Comparison of ENCODE assay signal across 25 cellular contexts in genomic region chr17:47931848-47932247, GRCh38. TPM values are rescaled to one million over a fixed set of nuclear protein-coding genes. Genes with fewer than 3 reads are reported as not detected.
A peak's percentile ranks its signal among the peaks of the same experiment; 100 is the strongest.
DNase-seq lines count a peak whose midpoint lies in the region; ATAC-seq, FAIRE-seq and TF ChIP-seq lines count a peak whose summit lies in the region.
"Had no signal": no experiment of that assay in that cellular context is flagged by ENCODE, and none has a peak within 500 bp of the region (broad histone marks: within the 10 kb centered on the region; RNA-seq: fewer than 3 reads in every experiment).

No MANE protein-coding gene starts in this region.

- H3F3A ChIP-seq in neural progenitor cell (ENCODE audit: low read depth): no peaks in the 10 kb centered on the region

- CTCF ChIA-PET in HepG2 (lab: Yijun Ruan, JAX; ENCODE audit: low intra/inter-chr PET ratio, low total read pairs): no interaction called here

- peaks cover 15% of the 10 kb centered on the region for H3K36me3 Mint-ChIP-seq in central memory CD8-positive, alpha-beta T cell (ENCODE audit: insufficient read depth)
- peaks cover 6% of the 10 kb centered on the region for H3K36me3 Mint-ChIP-seq in neural progenitor cell

- no TSS peak for BruUV-seq in HepG2 (replicated peaks; lab: Mats Ljungman, UMichigan)

- H3K4me2 ChIP-seq in HepG2 (ENCODE audit: low read depth, low read length) (peak overlapping the region; percentile 34), neural progenitor cell (no peak overlapping the region)
- H3K4me2 ChIP-seq: A549, SK-N-SH had no signal

- H3K4me3 ChIP-seq in HepG2 (replicated peaks in 1 of 3; ENCODE audit: insufficient read depth in 1 of 3, low read depth in 2 of 3, low read length in 3 of 3): no peak overlapping the region; a peak in 1 of 6 replicates
- no peak overlapping the region for H3K4me3 ChIP-seq in right lobe of liver
- no peak overlapping the region for H3K4me3 ChIP-seq in neural progenitor cell
- H3K4me3 ChIP-seq: A549 had no signal

- H2AFZ ChIP-seq in HepG2 (ENCODE audit: low read length): no peak overlapping the region
- no peak overlapping the region for H2AFZ ChIP-seq in neural progenitor cell (replicated peaks)

- TF ChIP-seq EP300 in HepG2 (IDR thresholded peaks at IDR 0.05; ENCODE audit: low read depth in 2 of 2, low read length in 2 of 2): no peak
- no peak for TF ChIP-seq EP300 in HepG2 (CRISPR knock-in tag; IDR thresholded peaks at IDR 0.05; ENCODE audit: borderline replicate concordance)

- peak; percentile 65 for FAIRE-seq in HepG2 (lab: Jason Lieb, UNC)
- FAIRE-seq: A549, G401.6, GM12892, H1 had no signal

- 6% methylated on average over 4 of the region's 4 CpGs for WGBS in HepG2 (ENCODE audit: low lambda C conversion rate)
- WGBS in right lobe of liver (ENCODE audit: insufficient coverage, low coverage, low lambda C conversion rate, missing lambda C conversion rate): 63% methylated on average over 4 of the region's 4 CpGs

- H3K9me3 Mint-ChIP-seq in central memory CD8-positive, alpha-beta T cell: no peaks in the 10 kb centered on the region
- H3K9me3 Mint-ChIP-seq in neural progenitor cell: no peaks in the 10 kb centered on the region

- H4K20me1 ChIP-seq in HepG2 (ENCODE audit: insufficient read depth, low read length) (no peaks in the 10 kb centered on the region), neural progenitor cell (ENCODE audit: low read depth) (no peaks in the 10 kb centered on the region)

- H3K9ac ChIP-seq in HepG2 (ENCODE audit: insufficient read depth, low read depth, low read length) (no peak overlapping the region), neural progenitor cell (no peak overlapping the region)
- H3K9ac ChIP-seq: SK-N-SH had no signal

- peaks cover 0 to 5% of the 10 kb centered on the region in 2 experiments; a peak in 2 of 5 replicates for H3K36me3 ChIP-seq in HepG2 (replicated peaks in 1 of 2; ENCODE audit: control insufficient read depth in 1 of 2, insufficient read depth in 2 of 2, low read length in 2 of 2)
- peaks cover 0 to 4% (median under 1%) of the 10 kb centered on the region in 4 donors for H3K36me3 ChIP-seq in right lobe of liver
- H3K36me3 ChIP-seq in neural progenitor cell: no peaks in the 10 kb centered on the region

- intact Hi-C loops in HepG2 (cut with micrococcal nuclease; ENCODE audit: unreplicated experiment): no loop called here
- intact Hi-C loops in right lobe of liver (cut with DNase I): no loop called here

- no peak for TF ChIP-seq RAD21 in HepG2 (CRISPR knock-in tag; IDR thresholded peaks at IDR 0.05)

- no peaks in the 10 kb centered on the region for H3K9me3 ChIP-seq in HepG2 (ENCODE audit: low read length)
- no peaks in the 10 kb centered on the region for H3K9me3 ChIP-seq in right lobe of liver
- H3K9me3 ChIP-seq in neural progenitor cell (ENCODE audit: low read depth): no peaks in the 10 kb centered on the region
- H3K9me3 ChIP-seq: A549, SK-N-SH had no signal

- peak; percentile 48 for ATAC-seq in HepG2
- ATAC-seq in right lobe of liver: no peak
- no peak for ATAC-seq in central memory CD8-positive, alpha-beta T cell (replicated peaks; ENCODE audit: extremely low read depth, poor library complexity, severe bottlenecking)
- ATAC-seq in GM18858 (IDR thresholded peaks at IDR 0.05; ENCODE audit: unreplicated experiment): no peak
- ATAC-seq in GM18517 (IDR thresholded peaks at IDR 0.05; ENCODE audit: unreplicated experiment): no peak
- ATAC-seq: A549, Panc1 had no signal

- H3K27ac ChIP-seq in HepG2 (ENCODE audit: extremely low read length, insufficient read depth, low read length): peak overlapping the region; percentile 16
- no peak overlapping the region for H3K27ac ChIP-seq in right lobe of liver
- no peak overlapping the region for H3K27ac ChIP-seq in neural progenitor cell
- H3K27ac ChIP-seq: A549 had no signal

- H3K27me3 ChIP-seq in HepG2 (ENCODE audit: control insufficient read depth in 1 of 2, insufficient read depth in 2 of 2, low read length in 2 of 2) (no peaks in the 10 kb centered on the region), right lobe of liver (no peaks in the 10 kb centered on the region), neural progenitor cell (no peaks in the 10 kb centered on the region)

- no peak overlapping the region for H3K4me3 Mint-ChIP-seq in central memory CD8-positive, alpha-beta T cell
- H3K4me3 Mint-ChIP-seq in neural progenitor cell: no peak overlapping the region

- no peaks in the 10 kb centered on the region for H3K27me3 Mint-ChIP-seq in central memory CD8-positive, alpha-beta T cell
- H3K27me3 Mint-ChIP-seq in neural progenitor cell (ENCODE audit: insufficient read depth, low read depth): peaks cover 4% of the 10 kb centered on the region
- H3K27me3 Mint-ChIP-seq: CD4-positive, alpha-beta memory T cell had no signal

- H3K4me1 ChIP-seq in HepG2 (ENCODE audit: insufficient read depth, low read length) (peaks cover 50% of the 10 kb centered on the region), right lobe of liver (no peaks in the 10 kb centered on the region), neural progenitor cell (no peaks in the 10 kb centered on the region)

- H3K4me1 Mint-ChIP-seq in central memory CD8-positive, alpha-beta T cell: peaks cover 12% of the 10 kb centered on the region
- H3K4me1 Mint-ChIP-seq in neural progenitor cell: no peaks in the 10 kb centered on the region

- H3K79me2 ChIP-seq in HepG2 (ENCODE audit: insufficient read depth, low read length): no peaks in the 10 kb centered on the region
- no peaks in the 10 kb centered on the region for H3K79me2 ChIP-seq in neural progenitor cell (ENCODE audit: low read depth)

- in situ Hi-C loops in HepG2 (cut with HindIII; ENCODE audit: extremely low pct_ligation_motif_present, low pct_unique_long_range_greater_than_20kb): no loop called here

- DNase-seq in HepG2 (ENCODE audit: low spot score) (peak; percentile 68), right lobe of liver (no peak), neural progenitor cell (ENCODE audit: low spot score) (no peak), middle frontal gyrus (ENCODE audit: extremely low spot score, low spot score) (no peak)
- no peak for DNase-seq in central memory CD8-positive, alpha-beta T cell (ENCODE audit: low spot score in 2 of 2)
- DNase-seq: Calu3; CD4-positive, alpha-beta memory T cell; DMS153; Kasumi-1; NCI-H1694; NCI-H2081; NCI-H2171; NCI-H524 treated with DMSO at 0.1 percent for 48 hours; NCI-H82; SIG-M5; SK-N-SH had no signal

- TF ChIP-seq CTCF in HepG2 (CRISPR knock-in tag; IDR thresholded peaks at IDR 0.05) (peak; percentile 29; the same call in 1 of the 2 replicates), right lobe of liver (IDR thresholded peaks at IDR 0.05) (no peak), neural progenitor cell (IDR thresholded peaks at IDR 0.05) (no peak)

- POLR2A ChIA-PET in HepG2 (lab: Yijun Ruan, JAX): interaction anchor here (0.6 to 2.7 kb wide), 5 partner anchors 10 to 164 kb away, joined by 3 to 23 read pairs (median 3); partner anchors contain the start of gene PNPO

- H3K27ac Mint-ChIP-seq in central memory CD8-positive, alpha-beta T cell (ENCODE audit: low read depth): peak overlapping the region; percentile 74
- H3K27ac Mint-ChIP-seq in neural progenitor cell: peak overlapping the region; percentile 3

- TF ChIP-seq POLR2A in HepG2 (IDR thresholded peaks at IDR 0.05; ENCODE audit: insufficient read depth in 1 of 2, low read depth in 2 of 2, low read length in 2 of 2) (no peak), right lobe of liver (IDR thresholded peaks at IDR 0.05) (no peak)

RNA-seq across cellular contexts. Expression of gene PNPO, which starts 9.5 kb away (rescaled TPM):
- total RNA-seq in HepG2 (2016; rRNA removed; fragmentation: Illumina TruSeq; extraction: Trizol) (63.3 and 110 TPM in 2 replicates), right lobe of liver (100 to 1,000 TPM in 5 of 6 experiments, 10 to 100 TPM in 1; 85.0 to 151 (median 124) TPM), neural progenitor cell (ENCODE audit: low replicate concordance) (8.0 and 9.1 TPM in 2 replicates)
- 8.6 and 9.4 TPM in 2 replicates for total RNA-seq in HepG2 (2016; cell fraction: cytosol; rRNA removed; fragmentation: Illumina TruSeq; extraction: Trizol; ENCODE audit: low read depth)
- total RNA-seq in HepG2 (2016; cell fraction: insoluble cytoplasmic fraction; rRNA removed; fragmentation: Illumina TruSeq; extraction: Trizol): 66.0 and 103 TPM in 2 replicates
- total RNA-seq in HepG2 (2016; cell fraction: membrane; rRNA removed; fragmentation: Illumina TruSeq; extraction: Trizol): 30.0 and 31.1 TPM in 2 replicates
- total RNA-seq in HepG2 (2016; cell fraction: nucleus; rRNA removed; fragmentation: Illumina TruSeq; extraction: Trizol): 31.0 and 31.3 TPM in 2 replicates
- polyA plus RNA-seq in HepG2 (2011; rRNA removed): 47.9 and 48.1 TPM in 2 replicates
- polyA plus RNA-seq in HepG2 (2011; cell fraction: cytosol; rRNA removed): 42.3 and 49.3 TPM in 2 replicates
- polyA plus RNA-seq in HepG2 (2011; cell fraction: nucleus; rRNA removed): 24.7 and 35.1 TPM in 2 replicates
- 19.7 and 25.0 TPM in 2 replicates for polyA plus RNA-seq in HepG2 (2012)
- 4.4 and 5.2 TPM in 2 replicates for polyA plus RNA-seq in HepG2 (2016; cell fraction: cytosol; fragmentation: Illumina TruSeq; extraction: Trizol; ENCODE audit: low read depth)
- polyA plus RNA-seq in HepG2 (2016; cell fraction: insoluble cytoplasmic fraction; fragmentation: Illumina TruSeq; extraction: Trizol; ENCODE audit: low read depth): 60.3 and 63.0 TPM in 2 replicates
- polyA plus RNA-seq in HepG2 (2016; cell fraction: membrane; fragmentation: Illumina TruSeq; extraction: Trizol; ENCODE audit: low read depth): 18.9 and 19.7 TPM in 2 replicates
- 38.2 and 38.8 TPM in 2 replicates for polyA plus RNA-seq in HepG2 (2016; cell fraction: nucleus; fragmentation: Illumina TruSeq; extraction: Trizol; ENCODE audit: insufficient read depth, low read depth)
- polyA minus RNA-seq in HepG2 (2011; rRNA and poly(A)+ RNA removed; ENCODE audit: low replicate concordance): 64.3 and 90.4 TPM in 2 replicates
- 33.1 and 41.3 TPM in 2 replicates for polyA minus RNA-seq in HepG2 (2011; cell fraction: cytosol; rRNA and poly(A)+ RNA removed)
- polyA minus RNA-seq in HepG2 (2011; cell fraction: nucleus; rRNA and poly(A)+ RNA removed): 24.2 and 35.4 TPM in 2 replicates

RNA-seq across cellular contexts. Expression of gene PRR15L, which starts 25.8 kb away (rescaled TPM):
- total RNA-seq in HepG2 (2016; rRNA removed; fragmentation: Illumina TruSeq; extraction: Trizol): 2.0 and 2.4 TPM in 2 replicates
- total RNA-seq in HepG2 (2016; cell fraction: cytosol; rRNA removed; fragmentation: Illumina TruSeq; extraction: Trizol; ENCODE audit: low read depth): 0.40 and 0.62 TPM in 2 replicates
- total RNA-seq in HepG2 (2016; cell fraction: insoluble cytoplasmic fraction; rRNA removed; fragmentation: Illumina TruSeq; extraction: Trizol): 1.9 and 2.5 TPM in 2 replicates
- 0.93 and 1.0 TPM in 2 replicates for total RNA-seq in HepG2 (2016; cell fraction: membrane; rRNA removed; fragmentation: Illumina TruSeq; extraction: Trizol)
- total RNA-seq in HepG2 (2016; cell fraction: nucleus; rRNA removed; fragmentation: Illumina TruSeq; extraction: Trizol): 0.65 and 0.88 TPM in 2 replicates
- polyA plus RNA-seq in HepG2 (2011; rRNA removed): 0.44 and 0.47 TPM in 2 replicates
- polyA plus RNA-seq in HepG2 (2011; cell fraction: cytosol; rRNA removed): 0.64 and 0.77 TPM in 2 replicates
- polyA plus RNA-seq in HepG2 (2011; cell fraction: nucleus; rRNA removed): 0.37 and 0.81 TPM in 2 replicates
- 0.49 and 0.95 TPM in 2 replicates for polyA plus RNA-seq in HepG2 (2012)
- 0.11 and 0.28 TPM in 2 replicates for polyA plus RNA-seq in HepG2 (2016; cell fraction: cytosol; fragmentation: Illumina TruSeq; extraction: Trizol; ENCODE audit: low read depth)
- polyA plus RNA-seq in HepG2 (2016; cell fraction: insoluble cytoplasmic fraction; fragmentation: Illumina TruSeq; extraction: Trizol; ENCODE audit: low read depth): 2.2 TPM in 2 replicates
- polyA plus RNA-seq in HepG2 (2016; cell fraction: membrane; fragmentation: Illumina TruSeq; extraction: Trizol; ENCODE audit: low read depth): 0.43 and 0.52 TPM in 2 replicates
- 1.1 and 1.2 TPM in 2 replicates for polyA plus RNA-seq in HepG2 (2016; cell fraction: nucleus; fragmentation: Illumina TruSeq; extraction: Trizol; ENCODE audit: insufficient read depth, low read depth)
- 1.4 TPM in 1 of 2 replicates, not detected in the other for polyA minus RNA-seq in HepG2 (2011; rRNA and poly(A)+ RNA removed; ENCODE audit: low replicate concordance)
- polyA minus RNA-seq in HepG2 (2011; cell fraction: cytosol; rRNA and poly(A)+ RNA removed): 0.40 and 0.44 TPM in 2 replicates
- polyA minus RNA-seq in HepG2 (2011; cell fraction: nucleus; rRNA and poly(A)+ RNA removed): 0.62 TPM in 1 of 2 replicates, not detected in the other
- total RNA-seq in right lobe of liver: 1 to 10 TPM in 1 of 6 experiments, under 1 TPM in 5; 0.19 to 1.1 (median 0.47) TPM
- total RNA-seq in neural progenitor cell (ENCODE audit: low replicate concordance): not detected in 2 replicates
- total RNA-seq: CD4-positive, alpha-beta memory T cell; MCF 10A had no signal
- polyA plus RNA-seq: BJ, SK-N-SH had no signal

RNA-seq across cellular contexts. Expression of gene SP2, which starts 35.8 kb away (rescaled TPM):
- total RNA-seq in HepG2 (2016; rRNA removed; fragmentation: Illumina TruSeq; extraction: Trizol): 1.4 and 1.5 TPM in 2 replicates
- total RNA-seq in HepG2 (2016; cell fraction: cytosol; rRNA removed; fragmentation: Illumina TruSeq; extraction: Trizol; ENCODE audit: low read depth): 0.44 and 0.71 TPM in 2 replicates
- 1.1 and 1.3 TPM in 2 replicates for total RNA-seq in HepG2 (2016; cell fraction: insoluble cytoplasmic fraction; rRNA removed; fragmentation: Illumina TruSeq; extraction: Trizol)
- total RNA-seq in HepG2 (2016; cell fraction: membrane; rRNA removed; fragmentation: Illumina TruSeq; extraction: Trizol): 2.2 and 2.7 TPM in 2 replicates
- 1.6 and 2.4 TPM in 2 replicates for total RNA-seq in HepG2 (2016; cell fraction: nucleus; rRNA removed; fragmentation: Illumina TruSeq; extraction: Trizol)
- 4.2 and 4.8 TPM in 2 replicates for polyA plus RNA-seq in HepG2 (2011; rRNA removed)
- 1.9 and 2.3 TPM in 2 replicates for polyA plus RNA-seq in HepG2 (2011; cell fraction: cytosol; rRNA removed)
- polyA plus RNA-seq in HepG2 (2011; cell fraction: nucleus; rRNA removed): 13.9 and 14.8 TPM in 2 replicates
- 10.5 and 11.9 TPM in 2 replicates for polyA plus RNA-seq in HepG2 (2012)
- polyA plus RNA-seq in HepG2 (2016; cell fraction: cytosol; fragmentation: Illumina TruSeq; extraction: Trizol; ENCODE audit: low read depth): 1.5 and 1.9 TPM in 2 replicates
- 6.9 and 11.6 TPM in 2 replicates for polyA plus RNA-seq in HepG2 (2016; cell fraction: insoluble cytoplasmic fraction; fragmentation: Illumina TruSeq; extraction: Trizol; ENCODE audit: low read depth)
- 4.2 and 5.0 TPM in 2 replicates for polyA plus RNA-seq in HepG2 (2016; cell fraction: membrane; fragmentation: Illumina TruSeq; extraction: Trizol; ENCODE audit: low read depth)
- 12.2 and 15.0 TPM in 2 replicates for polyA plus RNA-seq in HepG2 (2016; cell fraction: nucleus; fragmentation: Illumina TruSeq; extraction: Trizol; ENCODE audit: insufficient read depth, low read depth)
- 4.3 and 7.9 TPM in 2 replicates for polyA minus RNA-seq in HepG2 (2011; rRNA and poly(A)+ RNA removed; ENCODE audit: low replicate concordance)
- 2.9 and 5.7 TPM in 2 replicates for polyA minus RNA-seq in HepG2 (2011; cell fraction: cytosol; rRNA and poly(A)+ RNA removed)
- polyA minus RNA-seq in HepG2 (2011; cell fraction: nucleus; rRNA and poly(A)+ RNA removed): 3.1 and 3.5 TPM in 2 replicates
- total RNA-seq in right lobe of liver: 1 to 10 TPM; 3.1 to 7.9 (median 5.5) TPM
- 1.6 and 2.3 TPM in 2 replicates for total RNA-seq in neural progenitor cell (ENCODE audit: low replicate concordance)

RNA-seq across cellular contexts. Expression of gene CDK5RAP3, which starts 39.1 kb away (rescaled TPM):
- total RNA-seq in HepG2 (2016; rRNA removed; fragmentation: Illumina TruSeq; extraction: Trizol) (86.8 and 128 TPM in 2 replicates), right lobe of liver (100 to 1,000 TPM in 3 of 6 experiments, 10 to 100 TPM in 3; 47.3 to 119 (median 99.7) TPM), neural progenitor cell (ENCODE audit: low replicate concordance) (104 and 168 TPM in 2 replicates)
- total RNA-seq in HepG2 (2016; cell fraction: cytosol; rRNA removed; fragmentation: Illumina TruSeq; extraction: Trizol; ENCODE audit: low read depth): 13.1 and 20.6 TPM in 2 replicates
- 90.9 and 132 TPM in 2 replicates for total RNA-seq in HepG2 (2016; cell fraction: insoluble cytoplasmic fraction; rRNA removed; fragmentation: Illumina TruSeq; extraction: Trizol)
- total RNA-seq in HepG2 (2016; cell fraction: membrane; rRNA removed; fragmentation: Illumina TruSeq; extraction: Trizol): 26.2 and 30.9 TPM in 2 replicates
- 159 and 187 TPM in 2 replicates for total RNA-seq in HepG2 (2016; cell fraction: nucleus; rRNA removed; fragmentation: Illumina TruSeq; extraction: Trizol)
- polyA plus RNA-seq in HepG2 (2011; rRNA removed): 154 and 183 TPM in 2 replicates
- 59.3 and 67.0 TPM in 2 replicates for polyA plus RNA-seq in HepG2 (2011; cell fraction: cytosol; rRNA removed)
- 2,013 and 2,090 TPM in 2 replicates for polyA plus RNA-seq in HepG2 (2011; cell fraction: nucleus; rRNA removed)
- polyA plus RNA-seq in HepG2 (2012): 136 and 152 TPM in 2 replicates
- polyA plus RNA-seq in HepG2 (2016; cell fraction: cytosol; fragmentation: Illumina TruSeq; extraction: Trizol; ENCODE audit: low read depth): 10.8 and 13.3 TPM in 2 replicates
- 72.7 and 80.7 TPM in 2 replicates for polyA plus RNA-seq in HepG2 (2016; cell fraction: insoluble cytoplasmic fraction; fragmentation: Illumina TruSeq; extraction: Trizol; ENCODE audit: low read depth)
- 16.6 and 19.4 TPM in 2 replicates for polyA plus RNA-seq in HepG2 (2016; cell fraction: membrane; fragmentation: Illumina TruSeq; extraction: Trizol; ENCODE audit: low read depth)
- polyA plus RNA-seq in HepG2 (2016; cell fraction: nucleus; fragmentation: Illumina TruSeq; extraction: Trizol; ENCODE audit: insufficient read depth, low read depth): 373 and 385 TPM in 2 replicates
- 116 and 143 TPM in 2 replicates for polyA minus RNA-seq in HepG2 (2011; rRNA and poly(A)+ RNA removed; ENCODE audit: low replicate concordance)
- 25.7 and 29.3 TPM in 2 replicates for polyA minus RNA-seq in HepG2 (2011; cell fraction: cytosol; rRNA and poly(A)+ RNA removed)
- polyA minus RNA-seq in HepG2 (2011; cell fraction: nucleus; rRNA and poly(A)+ RNA removed): 252 and 268 TPM in 2 replicates
